In the genomic region with DNA sequence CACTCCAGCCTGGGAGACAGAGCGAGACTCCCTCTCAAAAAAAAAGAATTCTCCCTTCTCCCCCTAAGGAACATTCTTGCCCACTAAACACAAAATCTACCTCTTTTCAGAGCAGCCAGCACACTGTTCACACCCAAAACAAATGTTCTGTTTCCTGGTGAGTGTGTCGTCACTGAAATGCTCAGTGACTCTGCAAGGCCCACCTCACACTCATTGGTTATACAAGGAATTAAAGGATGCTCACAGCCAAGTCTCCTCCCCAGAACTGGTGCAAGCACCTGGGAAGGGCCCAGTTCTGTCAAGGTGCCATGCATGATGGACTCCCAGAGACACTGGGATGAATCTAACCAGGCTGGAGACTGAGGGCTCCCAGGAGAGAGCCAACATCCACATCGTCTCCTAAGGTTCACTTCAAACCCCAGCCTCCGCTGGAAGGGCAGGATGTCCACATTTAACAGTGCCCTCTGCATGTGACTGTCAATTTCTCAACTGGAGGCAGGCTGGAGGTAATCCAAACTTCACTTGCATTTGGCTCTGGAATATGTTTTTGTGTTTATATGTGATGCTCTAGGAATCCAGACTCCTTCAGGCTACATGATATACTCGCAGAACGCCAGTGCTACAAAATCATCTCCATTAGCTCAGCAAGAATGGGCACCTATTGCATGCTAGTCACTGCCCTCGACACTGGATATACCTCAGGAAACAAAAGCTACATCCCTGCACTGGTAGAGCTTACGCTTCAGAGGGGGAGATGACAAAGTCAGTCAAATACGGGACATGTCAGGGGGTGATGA, we compare ENCODE assay signal across 21 cellular contexts. TPM values are rescaled to one million over a fixed set of nuclear protein-coding genes. Genes with fewer than 3 reads are reported as not detected.
A peak's percentile ranks its signal among the peaks of the same experiment; 100 is the strongest.
DNase-seq lines count a peak whose midpoint lies in the region; ATAC-seq, FAIRE-seq and TF ChIP-seq lines count a peak whose summit lies in the region.
"Had no signal": no experiment of that assay in that cellular context is flagged by ENCODE, and none has a peak within 500 bp of the region (broad histone marks: within the 10 kb centered on the region; RNA-seq: fewer than 3 reads in every experiment).

No MANE protein-coding gene starts in this region.

- peaks cover 94% of the 10 kb centered on the region for H4K20me1 ChIP-seq in osteoblast (ENCODE audit: insufficient read depth, low read length)

- peaks cover 56% of the 10 kb centered on the region for H3K4me1 ChIP-seq in osteoblast (ENCODE audit: insufficient read depth, low read length)
- peaks cover 0 to 5% of the 10 kb centered on the region in 2 donors for H3K4me1 ChIP-seq in small intestine (ENCODE audit: control insufficient read depth in 2 of 2, insufficient read depth in 1 of 2, low read depth in 1 of 2, low read length in 1 of 2)

- no peak for FAIRE-seq in small intestine (lab: Jason Lieb, UNC)

- H3K4me1 Mint-ChIP-seq in activated CD4-positive, alpha-beta T cell treated with anti-CD3 and anti-CD28 coated beads, Interleukin-2, amount 10 ng/mL, durations not matched to agents 24 days and 14 days: peaks cover 28% of the 10 kb centered on the region

- no peak for TF ChIP-seq POLR2A in erythroblast (IDR thresholded peaks at IDR 0.05; ENCODE audit: low read length)

- no peak overlapping the region for H3K27ac Mint-ChIP-seq in activated CD4-positive, alpha-beta T cell treated with anti-CD3 and anti-CD28 coated beads, Interleukin-2, amount 10 ng/mL, durations not matched to agents 24 days and 14 days
- H3K27ac Mint-ChIP-seq: activated CD8-positive, alpha-beta memory T cell treated with anti-CD3 and anti-CD28 coated beads, Interleukin-2, amount 10 ng/mL, durations not matched to agents 7 days and 5 days; activated naive CD8-positive, alpha-beta T cell treated with anti-CD3 and anti-CD28 coated beads, Interleukin-2, amount 50 U/mL, for 24 hours had no signal

- intact Hi-C loops in Right ventricle myocardium inferior (cut with DNase I) (no loop called here), cardiac septum (cut with DNase I) (no loop called here)
- intact Hi-C loops in activated CD4-positive, alpha-beta T cell treated with anti-CD3 and anti-CD28 coated beads, Interleukin-2, amount 10 ng/mL, durations not matched to agents 24 days and 14 days (cut with micrococcal nuclease): no loop called here

- H3K36me3 Mint-ChIP-seq in activated CD4-positive, alpha-beta T cell treated with anti-CD3 and anti-CD28 coated beads, Interleukin-2, amount 10 ng/mL, durations not matched to agents 24 days and 14 days (ENCODE audit: low read depth): peaks cover 31% of the 10 kb centered on the region

- H3K27me3 Mint-ChIP-seq in activated CD4-positive, alpha-beta T cell treated with anti-CD3 and anti-CD28 coated beads, Interleukin-2, amount 10 ng/mL, durations not matched to agents 24 days and 14 days: no peaks in the 10 kb centered on the region
- H3K27me3 Mint-ChIP-seq: activated CD8-positive, alpha-beta memory T cell treated with anti-CD3 and anti-CD28 coated beads, Interleukin-2, amount 10 ng/mL, durations not matched to agents 7 days and 5 days; activated naive CD8-positive, alpha-beta T cell treated with anti-CD3 and anti-CD28 coated beads, Interleukin-2, amount 50 U/mL, for 24 hours; activated T-helper 17 cell treated with anti-CD3 and anti-CD28 coated beads, Interleukin-2, amount 50 U/mL, for 72 hours; effector memory CD8-positive, alpha-beta T cell had no signal

- 71 to 75% (median 72%) methylated on average over 9 of the region's 9 CpGs for WGBS in small intestine, 3 donors

- TF ChIP-seq CTCF in fibroblast of villous mesenchyme (IDR thresholded peaks at IDR 0.05; ENCODE audit: insufficient read depth, low read depth, low read length) (no peak), osteoblast (IDR thresholded peaks at IDR 0.05; ENCODE audit: extremely low read depth, low read depth, low read length) (no peak)

- H3K9me3 Mint-ChIP-seq in activated CD4-positive, alpha-beta T cell treated with anti-CD3 and anti-CD28 coated beads, Interleukin-2, amount 10 ng/mL, durations not matched to agents 24 days and 14 days: peaks cover 6% of the 10 kb centered on the region
- H3K9me3 Mint-ChIP-seq: activated naive CD8-positive, alpha-beta T cell treated with anti-CD3 and anti-CD28 coated beads, Interleukin-2, amount 50 U/mL, for 24 hours; activated T-helper 17 cell treated with anti-CD3 and anti-CD28 coated beads, Interleukin-2, amount 50 U/mL, for 72 hours; effector memory CD8-positive, alpha-beta T cell had no signal

- DNase-seq in Right ventricle myocardium inferior (ENCODE audit: missing footprints) (no peak), cardiac septum (ENCODE audit: low spot score) (no peak), fibroblast of villous mesenchyme (ENCODE audit: low read depth) (peak; percentile 66), osteoblast (ENCODE audit: insufficient read length, low spot score, missing footprints) (peak; percentile 42), small intestine (no peak), erythroblast (lab: John Stamatoyannopoulos, UW) (no peak)
- DNase-seq in activated CD4-positive, alpha-beta T cell treated with anti-CD3 and anti-CD28 coated beads, Interleukin-2, amount 10 ng/mL, durations not matched to agents 24 days and 14 days: no peak
- DNase-seq: 8988T; activated CD8-positive, alpha-beta memory T cell treated with anti-CD3 and anti-CD28 coated beads, Interleukin-2, amount 10 ng/mL, durations not matched to agents 7 days and 5 days; activated naive CD8-positive, alpha-beta T cell treated with anti-CD3 and anti-CD28 coated beads, Interleukin-2, amount 50 U/mL, for 24 hours; C1 segment of cervical spinal cord; central memory CD4-positive, alpha-beta T cell; effector memory CD8-positive, alpha-beta T cell; left lung; NCI-H1105 treated with DMSO at 0.1 percent for 48 hours; NCI-H748 treated with DMSO at 0.1 percent for 48 hours; PC-9; SK-N-SH; stimulated activated CD4-positive, alpha-beta T cell treated with anti-CD3 and anti-CD28 coated beads, Interleukin-2, amount 100 ng/mL, for 48 hours had no signal

- peak; percentile 14 for ATAC-seq in Right ventricle myocardium inferior
- no peak for ATAC-seq in HG03139 (IDR thresholded peaks at IDR 0.05; ENCODE audit: unreplicated experiment)
- ATAC-seq: activated CD8-positive, alpha-beta memory T cell treated with anti-CD3 and anti-CD28 coated beads, Interleukin-2, amount 10 ng/mL, durations not matched to agents 7 days and 5 days; activated naive CD8-positive, alpha-beta T cell treated with anti-CD3 and anti-CD28 coated beads, Interleukin-2, amount 50 U/mL, for 24 hours; activated T-helper 17 cell treated with anti-CD3 and anti-CD28 coated beads, Interleukin-2, amount 50 U/mL, for 72 hours; effector memory CD8-positive, alpha-beta T cell; left lung had no signal

- H3K79me2 ChIP-seq in osteoblast (ENCODE audit: insufficient read depth, low read length): peaks cover 100% of the 10 kb centered on the region

- H3K4me3 Mint-ChIP-seq in activated CD4-positive, alpha-beta T cell treated with anti-CD3 and anti-CD28 coated beads, Interleukin-2, amount 10 ng/mL, durations not matched to agents 24 days and 14 days: no peak overlapping the region
- H3K4me3 Mint-ChIP-seq: activated CD8-positive, alpha-beta memory T cell treated with anti-CD3 and anti-CD28 coated beads, Interleukin-2, amount 10 ng/mL, durations not matched to agents 7 days and 5 days; activated naive CD8-positive, alpha-beta T cell treated with anti-CD3 and anti-CD28 coated beads, Interleukin-2, amount 50 U/mL, for 24 hours; activated T-helper 17 cell treated with anti-CD3 and anti-CD28 coated beads, Interleukin-2, amount 50 U/mL, for 72 hours; effector memory CD8-positive, alpha-beta T cell had no signal

- H3K27ac ChIP-seq in osteoblast (ENCODE audit: low read depth, low read length): peak overlapping the region; percentile 68
- H3K27ac ChIP-seq in small intestine (ENCODE audit: low read depth in 1 of 2, low read length in 1 of 2): no peak overlapping the region
- H3K27ac ChIP-seq: left lung, PC-9 had no signal

- H3K4me3 ChIP-seq in fibroblast of villous mesenchyme (ENCODE audit: low read depth, low read length) (no peak overlapping the region), osteoblast (ENCODE audit: insufficient read depth, low read length) (no peak overlapping the region), small intestine (ENCODE audit: low read depth in 1 of 2, low read length in 2 of 2) (no peak overlapping the region)
- H3K4me3 ChIP-seq: left lung, PC-9 had no signal

- H3K27me3 ChIP-seq in osteoblast (ENCODE audit: insufficient read depth, low read length): no peaks in the 10 kb centered on the region
- H3K27me3 ChIP-seq in small intestine (ENCODE audit: control insufficient read depth in 2 of 2, insufficient read depth in 2 of 2, low read length in 2 of 2): no peaks in the 10 kb centered on the region
- H3K27me3 ChIP-seq: left lung had no signal

- H3K36me3 ChIP-seq in osteoblast (ENCODE audit: insufficient read depth, low read length) (peaks cover 77% of the 10 kb centered on the region), small intestine (ENCODE audit: control insufficient read depth in 2 of 2, insufficient read depth in 2 of 2, low read length in 2 of 2) (peaks cover 0 to 6% of the 10 kb centered on the region in 2 donors)

- no peak overlapping the region for H2AFZ ChIP-seq in osteoblast (ENCODE audit: low read length)
- H2AFZ ChIP-seq: PC-9 had no signal

- H3K9me3 ChIP-seq in osteoblast (ENCODE audit: low read depth, low read length) (no peaks in the 10 kb centered on the region), small intestine (ENCODE audit: control insufficient read depth, low read depth) (no peaks in the 10 kb centered on the region)
- H3K9me3 ChIP-seq: left lung, SK-N-SH had no signal

- H3K4me2 ChIP-seq in osteoblast (ENCODE audit: insufficient read depth, low read length): no peak overlapping the region
- H3K4me2 ChIP-seq: PC-9, SK-N-SH had no signal

RNA-seq across cellular contexts. Expression of a gene that starts 7.1 kb away (rescaled TPM):
- 38.5 TPM for total RNA-seq in Right ventricle myocardium inferior
- total RNA-seq in cardiac septum: 46.7 TPM
- total RNA-seq in fibroblast of villous mesenchyme: 123 and 136 TPM in 2 replicates
- total RNA-seq in osteoblast: 122 and 126 TPM in 2 replicates
- 100 to 1,000 TPM in 1 of 3 donors, 10 to 100 TPM in 2; 45.2 to 164 (median 59.7) TPM for polyA plus RNA-seq in small intestine
- 47.5 and 49.9 TPM in 2 replicates for total RNA-seq in activated CD4-positive, alpha-beta T cell treated with anti-CD3 and anti-CD28 coated beads, Interleukin-2, amount 10 ng/mL, durations not matched to agents 24 days and 14 days

RNA-seq across cellular contexts. Expression of a gene that starts 24.8 kb away (rescaled TPM):
- total RNA-seq in Right ventricle myocardium inferior (not detected), cardiac septum (not detected), fibroblast of villous mesenchyme (not detected in 2 replicates), osteoblast (not detected in 2 replicates)
- not detected for polyA plus RNA-seq in small intestine
- total RNA-seq in activated CD4-positive, alpha-beta T cell treated with anti-CD3 and anti-CD28 coated beads, Interleukin-2, amount 10 ng/mL, durations not matched to agents 24 days and 14 days: not detected in 2 replicates
- total RNA-seq: activated CD8-positive, alpha-beta memory T cell treated with anti-CD3 and anti-CD28 coated beads, Interleukin-2, amount 10 ng/mL, durations not matched to agents 7 days and 5 days; activated T-helper 17 cell treated with anti-CD3 and anti-CD28 coated beads, Interleukin-2, amount 50 U/mL, for 72 hours; left lung; PC-9 had no signal
- polyA plus RNA-seq: SK-N-SH had no signal

Comparison
In these comparisons a context has a peak if more than half of its experiments do, and no peak if none do; other contexts are left out.
1. DNase-seq: peak in fibroblast of villous mesenchyme (single experiment) and osteoblast (single experiment); none in Right ventricle myocardium inferior (single experiment), cardiac septum (single experiment), small intestine (single experiment), activated CD4-positive, alpha-beta T cell treated with anti-CD3 and anti-CD28 coated beads, Interleukin-2, amount 10 ng/mL, durations not matched to agents 24 days and 14 days (single experiment) and erythroblast (0 of 2).